Comparison of ENCODE assay signal across 16 cellular contexts in the genomic region with DNA sequence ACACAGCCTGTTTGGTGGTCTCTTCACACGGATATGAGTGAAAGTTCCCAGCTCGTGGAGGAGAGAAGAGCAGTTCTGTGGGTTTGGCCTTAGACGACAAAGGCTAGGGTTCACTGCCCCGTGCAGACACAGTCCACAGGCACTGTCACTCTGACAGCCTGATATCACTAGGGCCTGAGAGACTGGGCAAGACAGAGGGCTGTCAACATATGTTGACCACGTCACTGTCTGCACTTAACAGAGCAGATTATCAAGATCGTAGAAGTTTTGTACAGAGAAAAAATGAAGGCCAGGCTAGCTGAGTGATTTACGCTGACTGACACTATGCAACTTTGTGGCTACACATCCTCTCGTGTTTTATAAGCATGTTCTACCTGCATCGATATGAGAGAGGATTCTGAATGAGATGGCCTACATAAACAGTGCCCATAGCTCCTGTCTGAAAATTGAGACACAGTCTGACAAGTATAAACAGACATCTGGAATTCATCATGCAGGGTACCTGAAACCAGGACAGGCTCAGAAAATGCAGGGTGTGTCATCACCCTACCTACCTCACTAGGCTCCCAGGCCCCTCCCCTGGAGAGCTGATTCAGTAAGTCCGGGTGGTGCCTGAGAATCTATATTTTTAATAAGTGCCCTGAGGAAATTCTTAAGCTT.
DNase-seq lines count a peak whose midpoint lies in the region; ATAC-seq and TF ChIP-seq lines count a peak whose summit lies in the region.
"Had no signal": no experiment of that assay in that cellular context is flagged by ENCODE, and none has a peak within 500 bp of the region (broad histone marks: within the 10 kb centered on the region; RNA-seq: fewer than 3 reads in every experiment).

No MANE protein-coding gene starts in this region.

- CTCF ChIA-PET in PC-3 (lab: Charles Lee), result no interaction called here

- no peaks in the 10 kb centered on the region for H3K9me3 Mint-ChIP-seq in activated CD4-positive, alpha-beta T cell treated with anti-CD3 and anti-CD28 coated beads, Interleukin-2, amount 10 ng/mL, durations not matched to agents 24 days and 14 days
- no peaks in the 10 kb centered on the region for H3K9me3 Mint-ChIP-seq in stimulated activated memory B cell treated with anti-CD40 and anti-IgM and Interleukin-4, amounts not matched to agents 10 μg/mL and 1 μg/mL and 100 μg/mL, for 72 hours

- H3K4me3 ChIP-seq in PC-3 (ENCODE audit: low read length), result no peak overlapping the region
- H3K4me3 ChIP-seq: gastrocnemius medialis, pancreas, SK-N-MC, transverse colon had no signal

- no peak overlapping the region for H3K27ac Mint-ChIP-seq in activated CD4-positive, alpha-beta T cell treated with anti-CD3 and anti-CD28 coated beads, Interleukin-2, amount 10 ng/mL, durations not matched to agents 24 days and 14 days
- H3K27ac Mint-ChIP-seq in stimulated activated memory B cell treated with anti-CD40 and anti-IgM and Interleukin-4, amounts not matched to agents 10 μg/mL and 1 μg/mL and 100 μg/mL, for 72 hours, result peak overlapping the region; percentile 27

- H3K9ac ChIP-seq in PC-3 (ENCODE audit: low read length), result peak overlapping the region; percentile 11; the same call in 1 of the 2 replicates

- H3K4me1 ChIP-seq in PC-3 (ENCODE audit: insufficient read depth, low read length), result peaks cover 33% of the 10 kb centered on the region

- no peak for TF ChIP-seq CTCF in PC-3 (conservative IDR thresholded peaks at IDR 0.05; ENCODE audit: low read depth, low read length)

- ATAC-seq in PC-3 (peak; percentile 45), HG03354 (IDR thresholded peaks at IDR 0.05; ENCODE audit: poor library complexity, severe bottlenecking, unreplicated experiment) (no peak)
- no peak for ATAC-seq in stimulated activated memory B cell treated with anti-CD40 and anti-IgM and Interleukin-4, amounts not matched to agents 10 μg/mL and 1 μg/mL and 100 μg/mL, for 72 hours
- ATAC-seq: gastrocnemius medialis, pancreas had no signal

- H3K36me3 ChIP-seq in PC-3 (ENCODE audit: low read depth, low read length), result no peaks in the 10 kb centered on the region
- H3K36me3 ChIP-seq: gastrocnemius medialis, pancreas, transverse colon had no signal

- intact Hi-C loops in activated CD4-positive, alpha-beta T cell treated with anti-CD3 and anti-CD28 coated beads, Interleukin-2, amount 10 ng/mL, durations not matched to agents 24 days and 14 days (cut with micrococcal nuclease), result no loop called here
- intact Hi-C loops in PC-3 (cut with micrococcal nuclease), result loop anchor here (5.0 kb wide), 1 partner anchor 119 kb away; a partner anchor contains a TSS

- peaks cover 8% of the 10 kb centered on the region; the same call in 1 of the 2 replicates for H3K79me2 ChIP-seq in PC-3 (ENCODE audit: low read length)

- peaks cover 7% of the 10 kb centered on the region for H3K36me3 Mint-ChIP-seq in activated CD4-positive, alpha-beta T cell treated with anti-CD3 and anti-CD28 coated beads, Interleukin-2, amount 10 ng/mL, durations not matched to agents 24 days and 14 days (ENCODE audit: low read depth)
- peaks cover 6% of the 10 kb centered on the region for H3K36me3 Mint-ChIP-seq in stimulated activated memory B cell treated with anti-CD40 and anti-IgM and Interleukin-4, amounts not matched to agents 10 μg/mL and 1 μg/mL and 100 μg/mL, for 72 hours

- H3K27ac ChIP-seq in PC-3 (ENCODE audit: low read length) (peak overlapping the region; percentile 38), epithelial cell of prostate (peak overlapping the region; percentile 57)
- H3K27ac ChIP-seq: gastrocnemius medialis, pancreas, SK-N-MC, transverse colon had no signal

- POLR2A ChIA-PET in PC-3 (lab: Charles Lee; ENCODE audit: unreplicated experiment), result no interaction called here

- H3K27me3 Mint-ChIP-seq in activated CD4-positive, alpha-beta T cell treated with anti-CD3 and anti-CD28 coated beads, Interleukin-2, amount 10 ng/mL, durations not matched to agents 24 days and 14 days, result no peaks in the 10 kb centered on the region
- H3K27me3 Mint-ChIP-seq in stimulated activated memory B cell treated with anti-CD40 and anti-IgM and Interleukin-4, amounts not matched to agents 10 μg/mL and 1 μg/mL and 100 μg/mL, for 72 hours, result no peaks in the 10 kb centered on the region

- no peaks in the 10 kb centered on the region for H3F3A ChIP-seq in PC-3 (ENCODE audit: low read length, unreplicated experiment)

- peaks cover 50% of the 10 kb centered on the region for H3K4me1 Mint-ChIP-seq in activated CD4-positive, alpha-beta T cell treated with anti-CD3 and anti-CD28 coated beads, Interleukin-2, amount 10 ng/mL, durations not matched to agents 24 days and 14 days
- H3K4me1 Mint-ChIP-seq in stimulated activated memory B cell treated with anti-CD40 and anti-IgM and Interleukin-4, amounts not matched to agents 10 μg/mL and 1 μg/mL and 100 μg/mL, for 72 hours, result peaks cover 57% of the 10 kb centered on the region

- H2AFZ ChIP-seq in PC-3 (ENCODE audit: low read length), result no peak overlapping the region

- peak; percentile 35 for DNase-seq in activated CD4-positive, alpha-beta T cell treated with anti-CD3 and anti-CD28 coated beads for 48 hours
- DNase-seq in activated CD4-positive, alpha-beta T cell treated with anti-CD3 and anti-CD28 coated beads, Interleukin-2, amount 10 ng/mL, durations not matched to agents 24 days and 14 days, result no peak
- peak; percentile 87 for DNase-seq in PC-3
- peak; percentile 96 for DNase-seq in epithelial cell of prostate (ENCODE audit: low read depth, low spot score)
- no peak for DNase-seq in stimulated activated naive CD4-positive, alpha-beta T cell treated with Interleukin-2 at 50 U/mL for 16 hours (lab: John Stamatoyannopoulos, UW)
- DNase-seq in occipital lobe (lab: John Stamatoyannopoulos, UW), result no peak
- DNase-seq: Caco-2; effector CD4-positive, alpha-beta T cell; gastrocnemius medialis; GF-D8; NCI-H2171; pancreas; transverse colon had no signal

- H3K4me2 ChIP-seq in PC-3 (ENCODE audit: low read length), result 0 out of 2 replicates have a peak overlapping the region, but pooled peaks have one; percentile 1

- no peaks in the 10 kb centered on the region for H4K20me1 ChIP-seq in PC-3 (ENCODE audit: low read length)

- H3K9me3 ChIP-seq in PC-3 (ENCODE audit: low read length), result no peaks in the 10 kb centered on the region
- H3K9me3 ChIP-seq: Caco-2, gastrocnemius medialis, pancreas, transverse colon had no signal

- no peak overlapping the region for H3K4me3 Mint-ChIP-seq in activated CD4-positive, alpha-beta T cell treated with anti-CD3 and anti-CD28 coated beads, Interleukin-2, amount 10 ng/mL, durations not matched to agents 24 days and 14 days
- H3K4me3 Mint-ChIP-seq in stimulated activated memory B cell treated with anti-CD40 and anti-IgM and Interleukin-4, amounts not matched to agents 10 μg/mL and 1 μg/mL and 100 μg/mL, for 72 hours, result no peak overlapping the region

- no TSS peak for BruUV-seq in PC-3 (replicated peaks; lab: Mats Ljungman, UMichigan)

- no peaks in the 10 kb centered on the region for H3K9me2 ChIP-seq in PC-3 (replicated peaks; ENCODE audit: low read length)

- no peaks in the 10 kb centered on the region for H3K27me3 ChIP-seq in PC-3 (ENCODE audit: low read length)
- H3K27me3 ChIP-seq: gastrocnemius medialis, pancreas, transverse colon had no signal

Comparison
In these comparisons a context has a peak if more than half of its experiments do, and no peak if none do; other contexts are left out.
1. DNase-seq: peak in activated CD4-positive, alpha-beta T cell treated with anti-CD3 and anti-CD28 coated beads for 48 hours (single experiment), PC-3 (single experiment) and epithelial cell of prostate (single experiment); none in activated CD4-positive, alpha-beta T cell treated with anti-CD3 and anti-CD28 coated beads, Interleukin-2, amount 10 ng/mL, durations not matched to agents 24 days and 14 days (single experiment), stimulated activated naive CD4-positive, alpha-beta T cell treated with Interleukin-2 at 50 U/mL for 16 hours (single experiment) and occipital lobe (single experiment).